In genomic region chr16:89912627-89913026, GRCh38 we compare ENCODE assay signal across 1 cellular context.
TF ChIP-seq lines count a peak whose summit lies in the region.

No MANE protein-coding gene starts in this region.

TF ChIP-seq in HepG2, 621 proteins besides CTCF, POLR2A, EP300 and RAD21:
- TF ChIP-seq MYNN (CRISPR knock-in tag; IDR thresholded peaks at IDR 0.05; ENCODE audit: low read depth) (no peak), TFDP1 (CRISPR knock-in tag; IDR thresholded peaks at IDR 0.05; ENCODE audit: borderline replicate concordance) (0 out of 2 replicates have a peak, but pooled peaks have one; percentile 2), AGO2 (optimal IDR thresholded peaks at IDR 0.05; ENCODE audit: low read depth, low read length) (peak; percentile 81), ZNF263 (CRISPR knock-in tag; IDR thresholded peaks at IDR 0.05) (peak; percentile 17; the same call in 1 of the 2 replicates), ZNF207 (IDR thresholded peaks at IDR 0.05; ENCODE audit: borderline replicate concordance) (no peak), PAF1 (CRISPR knock-in tag; IDR thresholded peaks at IDR 0.05) (0 out of 2 replicates have a peak, but pooled peaks have one; percentile 55), RXRA (CRISPR knock-in tag; IDR thresholded peaks at IDR 0.05) (no peak)
